In the genomic region with DNA sequence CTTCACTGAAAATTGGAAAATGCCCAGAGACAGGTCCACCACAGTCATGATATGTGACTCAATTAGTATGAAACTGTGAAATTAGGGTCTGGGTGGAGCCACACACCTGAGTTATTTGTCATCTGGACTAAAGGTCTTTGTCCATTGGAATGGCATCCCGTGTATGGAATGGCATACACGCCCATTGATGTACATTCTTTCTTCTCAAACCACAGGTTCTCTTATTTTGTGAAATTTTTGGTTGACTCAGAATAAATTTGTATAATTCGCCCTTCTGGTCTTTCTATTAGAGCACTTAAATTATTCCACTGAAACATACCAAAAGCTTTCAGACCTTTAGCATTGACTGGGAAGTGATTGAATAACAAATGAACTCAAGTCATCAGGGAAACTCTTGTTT, we compare ENCODE assay signal across 2 cellular contexts.
TF ChIP-seq lines count a peak whose summit lies in the region.

No MANE protein-coding gene starts in this region.

TF ChIP-seq in SK-N-SH, 30 proteins besides CTCF, POLR2A, EP300 and RAD21:
- TF ChIP-seq, protein P1, sequence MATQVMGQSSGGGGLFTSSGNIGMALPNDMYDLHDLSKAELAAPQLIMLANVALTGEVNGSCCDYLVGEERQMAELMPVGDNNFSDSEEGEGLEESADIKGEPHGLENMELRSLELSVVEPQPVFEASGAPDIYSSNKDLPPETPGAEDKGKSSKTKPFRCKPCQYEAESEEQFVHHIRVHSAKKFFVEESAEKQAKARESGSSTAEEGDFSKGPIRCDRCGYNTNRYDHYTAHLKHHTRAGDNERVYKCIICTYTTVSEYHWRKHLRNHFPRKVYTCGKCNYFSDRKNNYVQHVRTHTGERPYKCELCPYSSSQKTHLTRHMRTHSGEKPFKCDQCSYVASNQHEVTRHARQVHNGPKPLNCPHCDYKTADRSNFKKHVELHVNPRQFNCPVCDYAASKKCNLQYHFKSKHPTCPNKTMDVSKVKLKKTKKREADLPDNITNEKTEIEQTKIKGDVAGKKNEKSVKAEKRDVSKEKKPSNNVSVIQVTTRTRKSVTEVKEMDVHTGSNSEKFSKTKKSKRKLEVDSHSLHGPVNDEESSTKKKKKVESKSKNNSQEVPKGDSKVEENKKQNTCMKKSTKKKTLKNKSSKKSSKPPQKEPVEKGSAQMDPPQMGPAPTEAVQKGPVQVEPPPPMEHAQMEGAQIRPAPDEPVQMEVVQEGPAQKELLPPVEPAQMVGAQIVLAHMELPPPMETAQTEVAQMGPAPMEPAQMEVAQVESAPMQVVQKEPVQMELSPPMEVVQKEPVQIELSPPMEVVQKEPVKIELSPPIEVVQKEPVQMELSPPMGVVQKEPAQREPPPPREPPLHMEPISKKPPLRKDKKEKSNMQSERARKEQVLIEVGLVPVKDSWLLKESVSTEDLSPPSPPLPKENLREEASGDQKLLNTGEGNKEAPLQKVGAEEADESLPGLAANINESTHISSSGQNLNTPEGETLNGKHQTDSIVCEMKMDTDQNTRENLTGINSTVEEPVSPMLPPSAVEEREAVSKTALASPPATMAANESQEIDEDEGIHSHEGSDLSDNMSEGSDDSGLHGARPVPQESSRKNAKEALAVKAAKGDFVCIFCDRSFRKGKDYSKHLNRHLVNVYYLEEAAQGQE (IDR thresholded peaks at IDR 0.05; ENCODE audit: low read depth, low read length), result no peak
- TF ChIP-seq FOSL2 (IDR thresholded peaks at IDR 0.05; ENCODE audit: borderline replicate concordance, low read depth) (no peak), CHD2 (IDR thresholded peaks at IDR 0.05; ENCODE audit: low read length, partially characterized antibody) (no peak), NRF1 (IDR thresholded peaks at IDR 0.05; ENCODE audit: low read depth, low read length) (no peak), FOXM1 (IDR thresholded peaks at IDR 0.05; ENCODE audit: low read depth) (no peak)
- TF ChIP-seq, protein P2, sequence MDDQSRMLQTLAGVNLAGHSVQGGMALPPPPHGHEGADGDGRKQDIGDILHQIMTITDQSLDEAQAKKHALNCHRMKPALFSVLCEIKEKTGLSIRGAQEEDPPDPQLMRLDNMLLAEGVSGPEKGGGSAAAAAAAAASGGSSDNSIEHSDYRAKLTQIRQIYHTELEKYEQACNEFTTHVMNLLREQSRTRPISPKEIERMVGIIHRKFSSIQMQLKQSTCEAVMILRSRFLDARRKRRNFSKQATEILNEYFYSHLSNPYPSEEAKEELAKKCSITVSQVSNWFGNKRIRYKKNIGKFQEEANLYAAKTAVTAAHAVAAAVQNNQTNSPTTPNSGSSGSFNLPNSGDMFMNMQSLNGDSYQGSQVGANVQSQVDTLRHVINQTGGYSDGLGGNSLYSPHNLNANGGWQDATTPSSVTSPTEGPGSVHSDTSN (IDR thresholded peaks at IDR 0.05), result no peak

TF ChIP-seq in SK-N-SH treated with all-trans-retinoic acid at 6 μM for 48 hours, 23 proteins besides CTCF, POLR2A, EP300 and RAD21 (continued from another document):
- TF ChIP-seq, protein P3, sequence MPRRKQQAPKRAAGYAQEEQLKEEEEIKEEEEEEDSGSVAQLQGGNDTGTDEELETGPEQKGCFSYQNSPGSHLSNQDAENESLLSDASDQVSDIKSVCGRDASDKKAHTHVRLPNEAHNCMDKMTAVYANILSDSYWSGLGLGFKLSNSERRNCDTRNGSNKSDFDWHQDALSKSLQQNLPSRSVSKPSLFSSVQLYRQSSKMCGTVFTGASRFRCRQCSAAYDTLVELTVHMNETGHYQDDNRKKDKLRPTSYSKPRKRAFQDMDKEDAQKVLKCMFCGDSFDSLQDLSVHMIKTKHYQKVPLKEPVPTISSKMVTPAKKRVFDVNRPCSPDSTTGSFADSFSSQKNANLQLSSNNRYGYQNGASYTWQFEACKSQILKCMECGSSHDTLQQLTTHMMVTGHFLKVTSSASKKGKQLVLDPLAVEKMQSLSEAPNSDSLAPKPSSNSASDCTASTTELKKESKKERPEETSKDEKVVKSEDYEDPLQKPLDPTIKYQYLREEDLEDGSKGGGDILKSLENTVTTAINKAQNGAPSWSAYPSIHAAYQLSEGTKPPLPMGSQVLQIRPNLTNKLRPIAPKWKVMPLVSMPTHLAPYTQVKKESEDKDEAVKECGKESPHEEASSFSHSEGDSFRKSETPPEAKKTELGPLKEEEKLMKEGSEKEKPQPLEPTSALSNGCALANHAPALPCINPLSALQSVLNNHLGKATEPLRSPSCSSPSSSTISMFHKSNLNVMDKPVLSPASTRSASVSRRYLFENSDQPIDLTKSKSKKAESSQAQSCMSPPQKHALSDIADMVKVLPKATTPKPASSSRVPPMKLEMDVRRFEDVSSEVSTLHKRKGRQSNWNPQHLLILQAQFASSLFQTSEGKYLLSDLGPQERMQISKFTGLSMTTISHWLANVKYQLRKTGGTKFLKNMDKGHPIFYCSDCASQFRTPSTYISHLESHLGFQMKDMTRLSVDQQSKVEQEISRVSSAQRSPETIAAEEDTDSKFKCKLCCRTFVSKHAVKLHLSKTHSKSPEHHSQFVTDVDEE (CRISPR knock-in tag; IDR thresholded peaks at IDR 0.05), result no peak
- TF ChIP-seq BACH2 (CRISPR knock-in tag; IDR thresholded peaks at IDR 0.05; ENCODE audit: borderline replicate concordance) (no peak), ISL1 (CRISPR knock-in tag; IDR thresholded peaks at IDR 0.05) (no peak), ZC3H10 (CRISPR knock-in tag; IDR thresholded peaks at IDR 0.05) (no peak), PPARA (CRISPR knock-in tag; IDR thresholded peaks at IDR 0.05; ENCODE audit: borderline replicate concordance) (no peak)
- TF ChIP-seq, protein P4, sequence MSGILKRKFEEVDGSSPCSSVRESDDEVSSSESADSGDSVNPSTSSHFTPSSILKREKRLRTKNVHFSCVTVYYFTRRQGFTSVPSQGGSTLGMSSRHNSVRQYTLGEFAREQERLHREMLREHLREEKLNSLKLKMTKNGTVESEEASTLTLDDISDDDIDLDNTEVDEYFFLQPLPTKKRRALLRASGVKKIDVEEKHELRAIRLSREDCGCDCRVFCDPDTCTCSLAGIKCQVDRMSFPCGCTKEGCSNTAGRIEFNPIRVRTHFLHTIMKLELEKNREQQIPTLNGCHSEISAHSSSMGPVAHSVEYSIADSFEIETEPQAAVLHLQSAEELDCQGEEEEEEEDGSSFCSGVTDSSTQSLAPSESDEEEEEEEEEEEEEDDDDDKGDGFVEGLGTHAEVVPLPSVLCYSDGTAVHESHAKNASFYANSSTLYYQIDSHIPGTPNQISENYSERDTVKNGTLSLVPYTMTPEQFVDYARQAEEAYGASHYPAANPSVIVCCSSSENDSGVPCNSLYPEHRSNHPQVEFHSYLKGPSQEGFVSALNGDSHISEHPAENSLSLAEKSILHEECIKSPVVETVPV (CRISPR knock-in tag; IDR thresholded peaks at IDR 0.05), result no peak
- TF ChIP-seq, protein P5, sequence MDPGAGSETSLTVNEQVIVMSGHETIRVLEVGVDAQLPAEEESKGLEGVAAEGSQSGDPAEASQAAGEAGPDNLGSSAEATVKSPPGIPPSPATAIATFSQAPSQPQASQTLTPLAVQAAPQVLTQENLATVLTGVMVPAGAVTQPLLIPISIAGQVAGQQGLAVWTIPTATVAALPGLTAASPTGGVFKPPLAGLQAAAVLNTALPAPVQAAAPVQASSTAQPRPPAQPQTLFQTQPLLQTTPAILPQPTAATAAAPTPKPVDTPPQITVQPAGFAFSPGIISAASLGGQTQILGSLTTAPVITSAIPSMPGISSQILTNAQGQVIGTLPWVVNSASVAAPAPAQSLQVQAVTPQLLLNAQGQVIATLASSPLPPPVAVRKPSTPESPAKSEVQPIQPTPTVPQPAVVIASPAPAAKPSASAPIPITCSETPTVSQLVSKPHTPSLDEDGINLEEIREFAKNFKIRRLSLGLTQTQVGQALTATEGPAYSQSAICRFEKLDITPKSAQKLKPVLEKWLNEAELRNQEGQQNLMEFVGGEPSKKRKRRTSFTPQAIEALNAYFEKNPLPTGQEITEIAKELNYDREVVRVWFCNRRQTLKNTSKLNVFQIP (CRISPR knock-in tag; IDR thresholded peaks at IDR 0.05; ENCODE audit: borderline replicate concordance, low read depth), result no peak
